19 cellular contexts compared by ENCODE assay signal in the genomic region with DNA sequence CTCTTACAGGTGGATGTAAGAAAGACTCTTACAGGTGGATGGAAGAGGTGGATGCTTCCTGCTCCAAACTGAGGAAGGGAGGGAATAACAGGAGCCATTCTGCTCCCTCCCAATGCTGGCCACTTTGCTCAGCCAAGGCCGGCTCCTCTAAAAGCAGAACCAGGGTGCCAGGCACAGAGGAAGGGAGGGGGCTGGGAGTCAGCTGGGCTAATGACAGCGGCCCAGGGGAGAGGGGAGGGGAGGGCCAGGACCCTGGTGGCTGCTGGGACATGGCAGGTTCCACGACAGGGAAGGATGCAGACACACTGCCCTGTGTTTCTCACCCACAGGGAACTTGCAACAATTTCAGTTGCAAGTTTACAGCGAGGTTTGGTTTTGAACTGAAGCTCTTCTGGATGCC.
"Had no signal": no experiment of that assay in that cellular context is flagged by ENCODE, and none has a peak within 500 bp of the region (broad histone marks: within the 10 kb centered on the region; RNA-seq: fewer than 3 reads in every experiment).

No MANE protein-coding gene starts in this region.

- H3K4me3 Mint-ChIP-seq: activated CD4-positive, alpha-beta T cell treated with anti-CD3 and anti-CD28 coated beads, Interleukin-2, amount 10 ng/mL, durations not matched to agents 7 days and 5 days; activated CD8-positive, alpha-beta T cell treated with anti-CD3 and anti-CD28 coated beads, Interleukin-2, amount 10 ng/mL, durations not matched to agents 7 days and 5 days; activated naive CD4-positive, alpha-beta T cell treated with anti-CD3 and anti-CD28 coated beads, Interleukin-2, amount 10 ng/mL, durations not matched to agents 7 days and 5 days; activated naive CD8-positive, alpha-beta T cell treated with anti-CD3 and anti-CD28 coated beads, Interleukin-2, amount 50 U/mL, for 24 hours; memory B cell; stimulated activated naive CD8-positive, alpha-beta T cell treated with anti-CD3 and anti-CD28 coated beads, Interleukin-15, Interleukin-2, amounts not matched to agents 100 ng/mL and 50 ng/mL, for 24 hours; T-helper 17 cell had no signal

- H3K27me3 Mint-ChIP-seq: T-helper 17 cell had no signal

- H3K27ac Mint-ChIP-seq: activated CD4-positive, alpha-beta T cell treated with anti-CD3 and anti-CD28 coated beads, Interleukin-2, amount 10 ng/mL, durations not matched to agents 7 days and 5 days; activated CD8-positive, alpha-beta T cell treated with anti-CD3 and anti-CD28 coated beads, Interleukin-2, amount 10 ng/mL, durations not matched to agents 7 days and 5 days; activated naive CD4-positive, alpha-beta T cell treated with anti-CD3 and anti-CD28 coated beads, Interleukin-2, amount 10 ng/mL, durations not matched to agents 7 days and 5 days; activated naive CD8-positive, alpha-beta T cell treated with anti-CD3 and anti-CD28 coated beads, Interleukin-2, amount 50 U/mL, for 24 hours; memory B cell; naive B cell; stimulated activated naive CD8-positive, alpha-beta T cell treated with anti-CD3 and anti-CD28 coated beads, Interleukin-15, Interleukin-2, amounts not matched to agents 100 ng/mL and 50 ng/mL, for 24 hours; T-helper 17 cell had no signal

- H3K9me3 ChIP-seq: heart left ventricle, mucosa of descending colon, right lobe of liver, thyroid gland had no signal

- DNase-seq: activated CD4-positive, alpha-beta T cell treated with anti-CD3 and anti-CD28 coated beads, Interleukin-2, amount 10 ng/mL, durations not matched to agents 7 days and 5 days; activated CD8-positive, alpha-beta T cell treated with anti-CD3 and anti-CD28 coated beads, Interleukin-2, amount 10 ng/mL, durations not matched to agents 7 days and 5 days; activated effector memory CD4-positive, alpha-beta T cell treated with anti-CD3 and anti-CD28 coated beads, Interleukin-2, amount 50 U/mL, for 16 hours; activated naive CD4-positive, alpha-beta T cell treated with anti-CD3 and anti-CD28 coated beads, Interleukin-2, amount 10 ng/mL, durations not matched to agents 7 days and 5 days; activated naive CD8-positive, alpha-beta T cell treated with anti-CD3 and anti-CD28 coated beads, Interleukin-2, amount 50 U/mL, for 24 hours; heart left ventricle; left colon; mucosa of descending colon; naive B cell; right lobe of liver; stimulated activated CD4-positive, alpha-beta T cell treated with anti-CD3 and anti-CD28 coated beads, Interleukin-1b, Interleukin-23, amount 100 ng/mL, for 48 hours; substantia nigra; SW 1271; T-helper 17 cell; thyroid gland had no signal

- H3K9me3 Mint-ChIP-seq: activated naive CD8-positive, alpha-beta T cell treated with anti-CD3 and anti-CD28 coated beads, Interleukin-2, amount 50 U/mL, for 24 hours; memory B cell; naive B cell; stimulated activated naive CD8-positive, alpha-beta T cell treated with anti-CD3 and anti-CD28 coated beads, Interleukin-15, Interleukin-2, amounts not matched to agents 100 ng/mL and 50 ng/mL, for 24 hours had no signal

- H3K27me3 ChIP-seq: heart left ventricle, right lobe of liver, thyroid gland had no signal

- H3K36me3 ChIP-seq: heart left ventricle, right lobe of liver, thyroid gland had no signal

- ATAC-seq: activated CD4-positive, CD25-positive, alpha-beta regulatory T cell treated with anti-CD3 and anti-CD28 coated beads, Interleukin-2, amount 50 U/mL, for 24 hours; activated CD8-positive, alpha-beta T cell treated with anti-CD3 and anti-CD28 coated beads, Interleukin-2, amount 10 ng/mL, durations not matched to agents 7 days and 5 days; activated naive CD8-positive, alpha-beta T cell treated with anti-CD3 and anti-CD28 coated beads, Interleukin-2, amount 50 U/mL, for 24 hours; left colon; mucosa of descending colon; right lobe of liver; T-helper 17 cell had no signal

- H3K4me3 ChIP-seq: heart left ventricle, mucosa of descending colon, right lobe of liver, skin epidermis, thyroid gland had no signal

- H3K36me3 Mint-ChIP-seq: activated naive CD4-positive, alpha-beta T cell treated with anti-CD3 and anti-CD28 coated beads, Interleukin-2, amount 10 ng/mL, durations not matched to agents 7 days and 5 days; memory B cell; naive B cell had no signal

- H3K27ac ChIP-seq: heart left ventricle, right lobe of liver, skin epidermis had no signal
